ENCODE assay signal across 12 cellular contexts in the genomic region with DNA sequence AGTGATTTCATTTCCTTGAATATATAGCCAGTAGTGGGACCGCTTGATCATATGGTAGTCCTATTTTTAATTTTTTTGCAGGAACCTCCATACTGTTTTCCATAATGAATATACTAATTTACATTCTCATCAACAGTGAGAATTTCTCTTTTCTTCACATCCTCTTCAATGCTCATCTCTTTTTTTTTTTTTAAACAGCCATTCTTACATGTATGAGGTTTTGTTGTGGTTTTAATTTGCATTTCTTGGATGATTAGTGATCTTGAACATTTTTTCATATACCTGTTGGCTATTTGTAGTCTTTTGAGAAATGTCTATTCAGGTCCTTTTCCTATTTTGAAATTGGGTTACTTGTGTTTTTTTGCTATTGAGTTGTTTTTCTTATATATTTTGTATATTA.
DNase-seq lines count a peak whose midpoint lies in the region; ATAC-seq and FAIRE-seq lines count a peak whose summit lies in the region.
"Had no signal": no experiment of that assay in that cellular context is flagged by ENCODE, and none has a peak within 500 bp of the region (broad histone marks: within the 10 kb centered on the region; RNA-seq: fewer than 3 reads in every experiment).

No MANE protein-coding gene starts in this region.

- no peak for DNase-seq in GM19239 (ENCODE audit: insufficient read length, low spot score)
- no peak for DNase-seq in memory B cell (ENCODE audit: low spot score in 2 of 2)
- no peak for DNase-seq in activated T-helper 2 cell treated with anti-CD3 and anti-CD28 coated beads, Interferon-gamma antibody, Interleukin-2, Interleukin-4, amounts not matched to agents 10 μg/mL and 5 μg/mL and 100 μg/mL, durations not matched to agents 14 hours and 24 hours and 36 hours (ENCODE audit: low spot score)
- no peak for DNase-seq in stimulated activated CD4-positive, alpha-beta T cell treated with anti-CD3 and anti-CD28 coated beads, Interleukin-12 subunit alpha, Interleukin-12 subunit beta, amount 100 ng/mL, for 4 hours
- DNase-seq in DMS53 (lab: John Stamatoyannopoulos, UW) = no peak
- DNase-seq: activated naive CD8-positive, alpha-beta T cell treated with anti-CD3 and anti-CD28 coated beads, Interleukin-2, amount 50 U/mL, for 24 hours; GF-D8; lower lobe of right lung; NCI-H510A treated with DMSO at 0.1 percent for 48 hours had no signal

- peak; percentile 92 for FAIRE-seq in GM19239 (lab: Jason Lieb, UNC)

- ATAC-seq in GM21786 (IDR thresholded peaks at IDR 0.05; ENCODE audit: unreplicated experiment) (peak; percentile 58), HG03108 (IDR thresholded peaks at IDR 0.05; ENCODE audit: unreplicated experiment) (peak; percentile 45), memory B cell (ENCODE audit: low read depth) (peak; percentile 70), GM19324 (IDR thresholded peaks at IDR 0.05; ENCODE audit: low FRiP score, unreplicated experiment) (no peak)
- ATAC-seq: activated naive CD8-positive, alpha-beta T cell treated with anti-CD3 and anti-CD28 coated beads, Interleukin-2, amount 50 U/mL, for 24 hours; lower lobe of right lung had no signal

- peak overlapping the region; percentile 8 for H3K4me3 Mint-ChIP-seq in memory B cell
- no peak overlapping the region for H3K4me3 Mint-ChIP-seq in activated T-helper 2 cell treated with anti-CD3 and anti-CD28 coated beads, Interferon-gamma antibody, Interleukin-2, Interleukin-4, amounts not matched to agents 10 μg/mL and 5 μg/mL and 100 μg/mL, durations not matched to agents 14 hours and 24 hours and 36 hours (ENCODE audit: low read depth)
- H3K4me3 Mint-ChIP-seq: activated naive CD8-positive, alpha-beta T cell treated with anti-CD3 and anti-CD28 coated beads, Interleukin-2, amount 50 U/mL, for 24 hours had no signal

- H3K27me3 Mint-ChIP-seq in memory B cell = peaks cover 9% of the 10 kb centered on the region
- H3K27me3 Mint-ChIP-seq in activated T-helper 2 cell treated with anti-CD3 and anti-CD28 coated beads, Interferon-gamma antibody, Interleukin-2, Interleukin-4, amounts not matched to agents 10 μg/mL and 5 μg/mL and 100 μg/mL, durations not matched to agents 14 hours and 24 hours and 36 hours (ENCODE audit: low read depth) = peaks cover 13% of the 10 kb centered on the region

- H3K27ac Mint-ChIP-seq in memory B cell = no peak overlapping the region
- no peak overlapping the region for H3K27ac Mint-ChIP-seq in activated T-helper 2 cell treated with anti-CD3 and anti-CD28 coated beads, Interferon-gamma antibody, Interleukin-2, Interleukin-4, amounts not matched to agents 10 μg/mL and 5 μg/mL and 100 μg/mL, durations not matched to agents 14 hours and 24 hours and 36 hours
- H3K27ac Mint-ChIP-seq: activated naive CD8-positive, alpha-beta T cell treated with anti-CD3 and anti-CD28 coated beads, Interleukin-2, amount 50 U/mL, for 24 hours had no signal

- H3K36me3 Mint-ChIP-seq in memory B cell = peaks cover 4% of the 10 kb centered on the region
- H3K36me3 Mint-ChIP-seq in activated T-helper 2 cell treated with anti-CD3 and anti-CD28 coated beads, Interferon-gamma antibody, Interleukin-2, Interleukin-4, amounts not matched to agents 10 μg/mL and 5 μg/mL and 100 μg/mL, durations not matched to agents 14 hours and 24 hours and 36 hours (ENCODE audit: low read depth) = no peaks in the 10 kb centered on the region

- H3K4me1 Mint-ChIP-seq in memory B cell = peaks cover 28% of the 10 kb centered on the region
- peaks cover 15% of the 10 kb centered on the region for H3K4me1 Mint-ChIP-seq in activated T-helper 2 cell treated with anti-CD3 and anti-CD28 coated beads, Interferon-gamma antibody, Interleukin-2, Interleukin-4, amounts not matched to agents 10 μg/mL and 5 μg/mL and 100 μg/mL, durations not matched to agents 14 hours and 24 hours and 36 hours (ENCODE audit: low read depth)

- no peaks in the 10 kb centered on the region for H3K9me3 Mint-ChIP-seq in memory B cell
- H3K9me3 Mint-ChIP-seq in activated T-helper 2 cell treated with anti-CD3 and anti-CD28 coated beads, Interferon-gamma antibody, Interleukin-2, Interleukin-4, amounts not matched to agents 10 μg/mL and 5 μg/mL and 100 μg/mL, durations not matched to agents 14 hours and 24 hours and 36 hours = no peaks in the 10 kb centered on the region
- H3K9me3 Mint-ChIP-seq: activated naive CD8-positive, alpha-beta T cell treated with anti-CD3 and anti-CD28 coated beads, Interleukin-2, amount 50 U/mL, for 24 hours had no signal

- intact Hi-C loops in activated T-helper 2 cell treated with anti-CD3 and anti-CD28 coated beads, Interferon-gamma antibody, Interleukin-2, Interleukin-4, amounts not matched to agents 10 μg/mL and 5 μg/mL and 100 μg/mL, durations not matched to agents 14 hours and 24 hours and 36 hours (cut with micrococcal nuclease) = no loop called here
